ENCODE assay signal across 8 cellular contexts in the genomic region with DNA sequence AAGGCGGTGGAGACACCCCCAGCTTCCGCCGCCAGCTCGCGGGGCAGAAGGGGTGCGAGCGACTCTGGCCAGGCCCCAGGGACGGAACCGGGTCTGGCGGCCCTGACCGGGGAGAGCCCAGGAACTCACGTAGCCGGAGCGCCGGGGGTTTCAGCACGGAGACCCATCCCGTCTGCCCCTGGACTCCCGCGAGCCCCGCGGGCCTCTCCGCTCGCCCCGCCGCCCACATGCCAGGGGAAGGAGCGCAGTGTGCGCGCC. TPM values are rescaled to one million over a fixed set of nuclear protein-coding genes. Genes with fewer than 3 reads are reported as not detected.
A peak's percentile ranks its signal among the peaks of the same experiment; 100 is the strongest.
DNase-seq lines count a peak whose midpoint lies in the region; ATAC-seq, FAIRE-seq and TF ChIP-seq lines count a peak whose summit lies in the region.
"Not testable (repeated sequence)": the region's sequence is repeated elsewhere in the genome, so short reads cannot be mapped to it uniquely, and the experiment has no call there.

No MANE protein-coding gene starts in this region.

- in situ Hi-C loops in Panc1 (cut with HindIII; ENCODE audit: low pct_unique_long_range_greater_than_20kb, low sequenced_read_pairs): not testable (repeated sequence)

- not testable (repeated sequence) for H2BK20ac ChIP-seq in H9 (ENCODE audit: low read depth, low read length, poor library complexity, severe bottlenecking)

- H3K9ac ChIP-seq in H9 (ENCODE audit: extremely low read depth, insufficient read length, low read length): peak overlapping the region; percentile 50

- H3T11ph ChIP-seq in H9 (ENCODE audit: low read length): not testable (repeated sequence)

- H3K27me3 ChIP-seq in H9 (ENCODE audit: insufficient read depth, low read length); Panc1 (ENCODE audit: control insufficient read depth, insufficient read depth, low read length); dorsolateral prefrontal cortex; hepatocyte; small intestine (ENCODE audit: control insufficient read depth in 2 of 2, insufficient read depth in 2 of 2, low read length in 2 of 2): not testable (repeated sequence)

- CTCF ChIA-PET in Panc1 (lab: Charles Lee): not testable (repeated sequence)

- H3K9me3 ChIP-seq in H9 (ENCODE audit: control insufficient read depth, low read depth, low read length); Panc1 (ENCODE audit: control insufficient read depth, insufficient read depth, low read depth, low read length); hepatocyte (ENCODE audit: low read depth); small intestine (ENCODE audit: control insufficient read depth, low read depth): not testable (repeated sequence)

- not testable (repeated sequence) for H2BK15ac ChIP-seq in H9 (ENCODE audit: low read depth, low read length)

- DNase-seq in AG09309 (ENCODE audit: low read depth); H9; Panc1 (ENCODE audit: low read depth, low spot score); activated T-helper 2 cell treated with anti-CD3 and anti-CD28 coated beads, Interferon-gamma antibody, Interleukin-2, Interleukin-4, amounts not matched to agents 10 μg/mL and 5 μg/mL and 100 μg/mL, durations not matched to agents 14 hours and 24 hours and 36 hours (ENCODE audit: low spot score); dorsolateral prefrontal cortex; hepatocyte (ENCODE audit: low spot score); naive B cell; small intestine: not testable (repeated sequence)

- H3K4me2 ChIP-seq in H9 (ENCODE audit: insufficient read depth, insufficient read length, low read length) (peak overlapping the region; percentile 79), hepatocyte (peak overlapping the region; percentile 89)

- POLR2A ChIA-PET in Panc1 (lab: Charles Lee): not testable (repeated sequence)

- not testable (repeated sequence) for H3K23ac ChIP-seq in H9 (ENCODE audit: insufficient read length, low read depth, low read length)

- not testable (repeated sequence) for H4K91ac ChIP-seq in H9 (ENCODE audit: insufficient read length, low read depth, low read length)

- H3K18ac ChIP-seq in H9 (ENCODE audit: insufficient read length, low read depth, low read length): not testable (repeated sequence)

- not testable (repeated sequence) for H4K5ac ChIP-seq in H9 (ENCODE audit: insufficient read length, low read depth, low read length)

- not testable (repeated sequence) for H3K9me3 Mint-ChIP-seq in H9; activated T-helper 2 cell treated with anti-CD3 and anti-CD28 coated beads, Interferon-gamma antibody, Interleukin-2, Interleukin-4, amounts not matched to agents 10 μg/mL and 5 μg/mL and 100 μg/mL, durations not matched to agents 14 hours and 24 hours and 36 hours; naive B cell

- H3K4ac ChIP-seq in H9 (ENCODE audit: low read depth, low read length): not testable (repeated sequence)

- FAIRE-seq in small intestine (lab: Jason Lieb, UNC): not testable (repeated sequence)

- not testable (repeated sequence) for H4K20me1 ChIP-seq in H9 (ENCODE audit: control insufficient read depth, insufficient read depth, insufficient read length); hepatocyte (ENCODE audit: insufficient read depth, poor library complexity, severe bottlenecking)

- not testable (repeated sequence) for TF ChIP-seq CTCF in AG09309 (IDR thresholded peaks at IDR 0.05; ENCODE audit: control insufficient read depth, insufficient read depth, low read depth, low read length, missing control alignments); H9 (conservative IDR thresholded peaks at IDR 0.05); Panc1 (IDR thresholded peaks at IDR 0.05); dorsolateral prefrontal cortex (IDR thresholded peaks at IDR 0.05 in 54 of 56, conservative IDR thresholded peaks at IDR 0.05 in 2 of 56; ENCODE audit: low read depth in 1 of 56, partially characterized antibody in 56 of 56); hepatocyte (IDR thresholded peaks at IDR 0.05; ENCODE audit: poor library complexity)

- H3K27ac Mint-ChIP-seq in H9: peak overlapping the region in 1 of 3 experiments; percentile 23; a peak in 1 of 7 replicates
- H3K27ac Mint-ChIP-seq in activated T-helper 2 cell treated with anti-CD3 and anti-CD28 coated beads, Interferon-gamma antibody, Interleukin-2, Interleukin-4, amounts not matched to agents 10 μg/mL and 5 μg/mL and 100 μg/mL, durations not matched to agents 14 hours and 24 hours and 36 hours: peak overlapping the region; percentile 69
- peak overlapping the region in 4 of 6 donors; percentile 76 to 90 (median 81) for H3K27ac Mint-ChIP-seq in naive B cell

- H3K4me3 Mint-ChIP-seq in H9 (peak overlapping the region; percentile 87 to 92), naive B cell (peak overlapping the region; percentile 84 to 99 (median 98))
- H3K4me3 Mint-ChIP-seq in activated T-helper 2 cell treated with anti-CD3 and anti-CD28 coated beads, Interferon-gamma antibody, Interleukin-2, Interleukin-4, amounts not matched to agents 10 μg/mL and 5 μg/mL and 100 μg/mL, durations not matched to agents 14 hours and 24 hours and 36 hours (ENCODE audit: low read depth): peak overlapping the region; percentile 94

- H3K79me2 ChIP-seq in H9 (ENCODE audit: insufficient read depth, low read length); hepatocyte: not testable (repeated sequence)

- H2AFZ ChIP-seq in H9 (ENCODE audit: low read length): not testable (repeated sequence)
- peak overlapping the region; percentile 80 for H2AFZ ChIP-seq in hepatocyte

- H3K4me3 ChIP-seq in AG09309 (ENCODE audit: control insufficient read depth, low read depth, low read length) (peak overlapping the region; percentile 58), Panc1 (ENCODE audit: low read depth in 2 of 2, low read length in 2 of 2) (peak overlapping the region; percentile 48 to 52), dorsolateral prefrontal cortex (peak overlapping the region; percentile 42 to 87 (median 73)), hepatocyte (peak overlapping the region; percentile 77), small intestine (ENCODE audit: low read depth in 1 of 2, low read length in 2 of 2) (peak overlapping the region; percentile 65 to 68)

- not testable (repeated sequence) for H3K14ac ChIP-seq in H9 (ENCODE audit: insufficient read depth, low read length)

- WGBS in H9 (ENCODE audit: extremely low coverage, insufficient read length, low lambda C conversion rate): no CpG with 5 or more reads among the region's 28 CpGs
- WGBS in hepatocyte (ENCODE audit: low lambda C conversion rate, missing lambda C conversion rate): 0% methylated on average over 21 of the region's 28 CpGs
- WGBS in small intestine, 3 donors: 0 to 1% (median 0%) methylated on average over 17 to 28 of the region's 28 CpGs

- H3K27me3 Mint-ChIP-seq in H9 (ENCODE audit: low read depth); activated T-helper 2 cell treated with anti-CD3 and anti-CD28 coated beads, Interferon-gamma antibody, Interleukin-2, Interleukin-4, amounts not matched to agents 10 μg/mL and 5 μg/mL and 100 μg/mL, durations not matched to agents 14 hours and 24 hours and 36 hours (ENCODE audit: low read depth); naive B cell: not testable (repeated sequence)

- H3K9me2 ChIP-seq in hepatocyte (replicated peaks; ENCODE audit: insufficient read depth): not testable (repeated sequence)

- H2BK5ac ChIP-seq in H9 (ENCODE audit: insufficient read length, low read length): not testable (repeated sequence)

- H3K56ac ChIP-seq in H9 (ENCODE audit: insufficient read length, low read depth, low read length): not testable (repeated sequence)

- not testable (repeated sequence) for H2AK5ac ChIP-seq in H9 (ENCODE audit: insufficient read length, low read length)

- not testable (repeated sequence) for H3K4me1 ChIP-seq in H9 (ENCODE audit: insufficient read depth, low read length); Panc1 (ENCODE audit: control insufficient read depth, insufficient read depth, low read length); hepatocyte (ENCODE audit: insufficient read depth); small intestine (ENCODE audit: control insufficient read depth in 2 of 2, insufficient read depth in 1 of 2, low read depth in 1 of 2, low read length in 1 of 2)

- peaks cover 16 to 22% of the 10 kb centered on the region in 2 experiments for H3K4me1 Mint-ChIP-seq in H9
- peaks cover 15% of the 10 kb centered on the region for H3K4me1 Mint-ChIP-seq in activated T-helper 2 cell treated with anti-CD3 and anti-CD28 coated beads, Interferon-gamma antibody, Interleukin-2, Interleukin-4, amounts not matched to agents 10 μg/mL and 5 μg/mL and 100 μg/mL, durations not matched to agents 14 hours and 24 hours and 36 hours (ENCODE audit: low read depth)
- peaks cover 5 to 12% (median 10%) of the 10 kb centered on the region in 3 donors for H3K4me1 Mint-ChIP-seq in naive B cell

- H3K23me2 ChIP-seq in H9 (ENCODE audit: insufficient read length, low read depth, low read length, poor library complexity, severe bottlenecking): not testable (repeated sequence)

- H3K79me1 ChIP-seq in H9 (ENCODE audit: insufficient read depth, low read depth, low read length, poor library complexity, severe bottlenecking): not testable (repeated sequence)

- ATAC-seq in Panc1: not testable (repeated sequence)
- peak in 1 of 2 donors; percentile 1 for ATAC-seq in naive B cell (ENCODE audit: low read depth in 2 of 2)

- H3K27ac ChIP-seq in H9 (ENCODE audit: insufficient read length, low read depth, low read length); Panc1 (ENCODE audit: low read length): not testable (repeated sequence)
- peak overlapping the region in 49 of 59 donors; percentile 11 to 89 (median 72) for H3K27ac ChIP-seq in dorsolateral prefrontal cortex
- peak overlapping the region; percentile 88 for H3K27ac ChIP-seq in hepatocyte
- peak overlapping the region in 1 of 2 donors; percentile 56 for H3K27ac ChIP-seq in small intestine (ENCODE audit: low read depth in 1 of 2, low read length in 1 of 2)

- BruUV-seq in Panc1 (replicated peaks; lab: Mats Ljungman, UMichigan): not testable (repeated sequence)

- H4K8ac ChIP-seq in H9 (replicated peaks; ENCODE audit: insufficient read length, low read depth, low read length): not testable (repeated sequence)

- H2BK120ac ChIP-seq in H9 (ENCODE audit: low read depth, low read length, poor library complexity, severe bottlenecking): not testable (repeated sequence)

- not testable (repeated sequence) for H3K36me3 Mint-ChIP-seq in H9 (ENCODE audit: insufficient read depth in 1 of 3, low read depth in 3 of 3); activated T-helper 2 cell treated with anti-CD3 and anti-CD28 coated beads, Interferon-gamma antibody, Interleukin-2, Interleukin-4, amounts not matched to agents 10 μg/mL and 5 μg/mL and 100 μg/mL, durations not matched to agents 14 hours and 24 hours and 36 hours (ENCODE audit: low read depth); naive B cell

- not testable (repeated sequence) for H3K36me3 ChIP-seq in Panc1 (ENCODE audit: control insufficient read depth, insufficient read depth, low read length); hepatocyte (replicated peaks; ENCODE audit: insufficient read depth, low read depth); small intestine (ENCODE audit: control insufficient read depth in 2 of 2, insufficient read depth in 2 of 2, low read length in 2 of 2)

- intact Hi-C loops in Panc1 (cut with micrococcal nuclease; ENCODE audit: unreplicated experiment); dorsolateral prefrontal cortex (cut with DNase I): not testable (repeated sequence)
- intact Hi-C loops in activated T-helper 2 cell treated with anti-CD3 and anti-CD28 coated beads, Interferon-gamma antibody, Interleukin-2, Interleukin-4, amounts not matched to agents 10 μg/mL and 5 μg/mL and 100 μg/mL, durations not matched to agents 14 hours and 24 hours and 36 hours (cut with micrococcal nuclease): loop anchor here (2.0 to 10.0 kb wide), 2 partner anchors 158 to 216 kb away; partner anchors contain the start of gene NECAP1

- H2BK12ac ChIP-seq in H9 (ENCODE audit: insufficient read length, low read depth, low read length): not testable (repeated sequence)

RNA-seq across cellular contexts. Expression of gene FAM90A1, which starts 15.1 kb away (rescaled TPM):
- total RNA-seq in H9 (2021) (0.09 and 0.15 TPM in 2 replicates), Panc1 (2021; ENCODE audit: unreplicated experiment) (not detected), dorsolateral prefrontal cortex (1 to 10 TPM in 32 of 120 experiments, under 1 TPM in 80, not detected in 8; 0.16 to 3.3 (median 0.77) TPM), hepatocyte (not detected in 2 replicates)
- polyA plus RNA-seq in Panc1 (2012; ENCODE audit: insufficient read length): not detected
- 0.14 and 0.25 TPM in 2 replicates for total RNA-seq in activated T-helper 2 cell treated with anti-CD3 and anti-CD28 coated beads, Interferon-gamma antibody, Interleukin-2, Interleukin-4, amounts not matched to agents 10 μg/mL and 5 μg/mL and 100 μg/mL, durations not matched to agents 14 hours and 24 hours and 36 hours
- polyA plus RNA-seq in hepatocyte (0.09 TPM in 1 of 2 replicates, not detected in the other), naive B cell (ENCODE audit: low read depth in 6 of 6) (not detected), small intestine (under 1 TPM in 2 of 3 donors, not detected in 1; 0.27 to 0.45 TPM)
